Comparison of ENCODE assay signal across 30 cellular contexts in the genomic region with DNA sequence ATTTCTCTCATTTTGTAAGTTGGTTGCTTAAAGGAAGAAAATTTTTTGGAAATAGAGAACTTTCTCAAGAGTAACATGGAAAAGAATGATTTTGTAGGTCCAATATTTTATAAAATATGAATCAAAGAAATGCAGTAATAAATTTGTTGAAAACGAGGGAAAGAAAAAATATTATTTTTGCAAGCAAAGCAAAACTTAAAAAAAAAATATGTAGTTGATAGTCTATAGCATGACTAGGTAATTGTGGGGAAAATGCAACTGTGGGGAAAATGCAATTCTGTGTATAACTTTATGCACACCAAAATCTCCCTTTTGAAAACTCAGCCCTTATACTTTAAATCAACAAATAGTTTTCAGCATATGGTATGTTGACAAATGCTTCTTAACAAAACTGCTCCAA.
"Had no signal": no experiment of that assay in that cellular context is flagged by ENCODE, and none has a peak within 500 bp of the region (broad histone marks: within the 10 kb centered on the region; RNA-seq: fewer than 3 reads in every experiment).

No MANE protein-coding gene starts in this region.

- H3K9me3 Mint-ChIP-seq: nephron; stimulated activated memory B cell treated with anti-CD40 and anti-IgM and Interleukin-4, amounts not matched to agents 10 μg/mL and 1 μg/mL and 100 μg/mL, for 72 hours; stimulated activated naive CD8-positive, alpha-beta T cell treated with anti-CD3 and anti-CD28 coated beads, Interleukin-15, amount 100 ng/mL, for 72 hours; type B pancreatic cell had no signal

- H3K4me3 ChIP-seq: pancreas, prostate gland, right atrium auricular region, skin epidermis, smooth muscle cell, spleen, suprapubic skin, testis, tibial artery, transverse colon, upper lobe of right lung, uterus had no signal

- ATAC-seq: naive thymus-derived CD4-positive, alpha-beta T cell; natural killer cell; pancreas; sciatic nerve; stimulated activated memory B cell treated with anti-CD40 and anti-IgM and Interleukin-4, amounts not matched to agents 10 μg/mL and 1 μg/mL and 100 μg/mL, for 72 hours; stimulated activated naive CD8-positive, alpha-beta T cell treated with anti-CD3 and anti-CD28 coated beads, Interleukin-15, amount 100 ng/mL, for 72 hours; stimulated activated naive CD8-positive, alpha-beta T cell treated with anti-CD3 and anti-CD28 coated beads, Interleukin-15, Interleukin-2, amounts not matched to agents 100 U/mL and 50 U/mL, for 24 hours; upper lobe of right lung had no signal

- H3K27me3 ChIP-seq: neutrophil, pancreas, right atrium auricular region, spleen, suprapubic skin, testis, tibial artery, transverse colon, upper lobe of right lung, uterus had no signal

- H3K4me1 ChIP-seq: pancreas, prostate gland, right atrium auricular region, spleen, suprapubic skin, testis, tibial artery, transverse colon, upper lobe of right lung, uterus had no signal

- H3K9me3 ChIP-seq: neutrophil, pancreas, prostate gland, right atrium auricular region, spleen, suprapubic skin, testis, tibial artery, transverse colon, upper lobe of right lung, uterus had no signal

- H3K4me3 Mint-ChIP-seq: naive thymus-derived CD4-positive, alpha-beta T cell; natural killer cell; nephron; stimulated activated memory B cell treated with anti-CD40 and anti-IgM and Interleukin-4, amounts not matched to agents 10 μg/mL and 1 μg/mL and 100 μg/mL, for 72 hours; stimulated activated naive CD8-positive, alpha-beta T cell treated with anti-CD3 and anti-CD28 coated beads, Interleukin-15, amount 100 ng/mL, for 72 hours; type B pancreatic cell had no signal

- H3K27ac ChIP-seq: neutrophil, pancreas, prostate gland, right atrium auricular region, skin epidermis, spleen, suprapubic skin, testis, tibial artery, transverse colon, upper lobe of right lung, uterus had no signal

- H3K4me1 Mint-ChIP-seq: naive thymus-derived CD4-positive, alpha-beta T cell; stimulated activated memory B cell treated with anti-CD40 and anti-IgM and Interleukin-4, amounts not matched to agents 10 μg/mL and 1 μg/mL and 100 μg/mL, for 72 hours; stimulated activated naive CD8-positive, alpha-beta T cell treated with anti-CD3 and anti-CD28 coated beads, Interleukin-15, amount 100 ng/mL, for 72 hours had no signal

- H3K36me3 ChIP-seq: neutrophil, pancreas, prostate gland, right atrium auricular region, spleen, suprapubic skin, tibial artery, transverse colon, upper lobe of right lung had no signal

- DNase-seq: naive thymus-derived CD4-positive, alpha-beta T cell; natural killer cell; nucleus accumbens; pancreas; retina; spleen; stimulated activated CD4-positive, alpha-beta T cell treated with anti-CD3 and anti-CD28 coated beads, Interleukin-12 subunit alpha, Interleukin-12 subunit beta, amount 100 ng/mL, for 4 hours; stimulated activated CD4-positive, alpha-beta T cell treated with anti-CD3 and anti-CD28 coated beads, Interleukin-1b, Interleukin-23, amount 100 ng/mL, for 48 hours; stimulated activated CD4-positive, alpha-beta T cell treated with anti-CD3 and anti-CD28 coated beads, Interleukin-4, amount 100 ng/mL, for 1 hour; stimulated activated CD4-positive, alpha-beta T cell treated with anti-CD3 and anti-CD28 coated beads, Interleukin-4, amount 100 ng/mL, for 4 hours; stimulated activated CD8-positive, alpha-beta memory T cell treated with anti-CD3 and anti-CD28 coated beads, Interleukin-4, amount 100 ng/mL, for 48 hours; stimulated activated naive CD4-positive, alpha-beta T cell; stimulated activated naive CD8-positive, alpha-beta T cell treated with anti-CD3 and anti-CD28 coated beads, Interleukin-15, amount 100 ng/mL, for 72 hours; stimulated activated naive CD8-positive, alpha-beta T cell treated with anti-CD3 and anti-CD28 coated beads, Interleukin-15, Interleukin-2, amounts not matched to agents 100 U/mL and 50 U/mL, for 24 hours; substantia nigra; testis; tibial artery; transverse colon; upper lobe of right lung; uterus had no signal

- H3K4me2 ChIP-seq: smooth muscle cell had no signal

- H3K36me3 Mint-ChIP-seq: naive thymus-derived CD4-positive, alpha-beta T cell; stimulated activated memory B cell treated with anti-CD40 and anti-IgM and Interleukin-4, amounts not matched to agents 10 μg/mL and 1 μg/mL and 100 μg/mL, for 72 hours; type B pancreatic cell had no signal

- H3K27me3 Mint-ChIP-seq: naive thymus-derived CD4-positive, alpha-beta T cell; stimulated activated memory B cell treated with anti-CD40 and anti-IgM and Interleukin-4, amounts not matched to agents 10 μg/mL and 1 μg/mL and 100 μg/mL, for 72 hours; stimulated activated naive CD8-positive, alpha-beta T cell treated with anti-CD3 and anti-CD28 coated beads, Interleukin-15, amount 100 ng/mL, for 72 hours; type B pancreatic cell had no signal

- H3K27ac Mint-ChIP-seq: naive thymus-derived CD4-positive, alpha-beta T cell; natural killer cell; nephron; stimulated activated memory B cell treated with anti-CD40 and anti-IgM and Interleukin-4, amounts not matched to agents 10 μg/mL and 1 μg/mL and 100 μg/mL, for 72 hours; stimulated activated naive CD8-positive, alpha-beta T cell treated with anti-CD3 and anti-CD28 coated beads, Interleukin-15, amount 100 ng/mL, for 72 hours; type B pancreatic cell had no signal
